16 cellular contexts compared by ENCODE assay signal in genomic region chr12:1822699-1823098, GRCh38. TPM values are rescaled to one million over a fixed set of nuclear protein-coding genes. Genes with fewer than 3 reads are reported as not detected.
DNase-seq lines count a peak whose midpoint lies in the region; ATAC-seq and TF ChIP-seq lines count a peak whose summit lies in the region.
"Had no signal": no experiment of that assay in that cellular context is flagged by ENCODE, and none has a peak within 500 bp of the region (broad histone marks: within the 10 kb centered on the region; RNA-seq: fewer than 3 reads in every experiment).

No MANE protein-coding gene starts in this region.

- H3K4me1 ChIP-seq in left ventricle myocardium inferior = peaks cover 6% of the 10 kb centered on the region
- peaks cover 25% of the 10 kb centered on the region for H3K4me1 ChIP-seq in neural progenitor cell
- H3K4me1 ChIP-seq: Caco-2 had no signal

- no peak overlapping the region for H3K4me2 ChIP-seq in neural progenitor cell

- H3K4me3 ChIP-seq in left ventricle myocardium inferior = no peak overlapping the region
- no peak overlapping the region for H3K4me3 ChIP-seq in WERI-Rb-1 (ENCODE audit: low read depth, low read length)
- peak overlapping the region in 51 of 59 donors; percentile 5 to 68 (median 53) for H3K4me3 ChIP-seq in dorsolateral prefrontal cortex
- H3K4me3 ChIP-seq in neural progenitor cell = no peak overlapping the region
- H3K4me3 ChIP-seq: GM23248 had no signal

- no peaks in the 10 kb centered on the region for H3K9me3 Mint-ChIP-seq in neural progenitor cell
- H3K9me3 Mint-ChIP-seq: CD8-positive, alpha-beta memory T cell had no signal

- H3K4me1 Mint-ChIP-seq in neural progenitor cell = peaks cover 26% of the 10 kb centered on the region

- intact Hi-C loops in Right ventricle myocardium inferior (cut with DNase I) (no loop called here), left ventricle myocardium inferior (cut with micrococcal nuclease) (no loop called here), dorsolateral prefrontal cortex (cut with DNase I) (no loop called here)

- no peak overlapping the region for H3K4me3 Mint-ChIP-seq in neural progenitor cell
- H3K4me3 Mint-ChIP-seq: CD4-positive, CD25-positive, alpha-beta regulatory T cell; CD8-positive, alpha-beta memory T cell had no signal

- no peaks in the 10 kb centered on the region for H3K79me2 ChIP-seq in neural progenitor cell (ENCODE audit: low read depth)

- H4K20me1 ChIP-seq in neural progenitor cell (ENCODE audit: low read depth) = no peaks in the 10 kb centered on the region

- no peak for TF ChIP-seq CTCF in left ventricle myocardium inferior (IDR thresholded peaks at IDR 0.05; ENCODE audit: borderline replicate concordance)
- TF ChIP-seq CTCF in WERI-Rb-1 (IDR thresholded peaks at IDR 0.05; ENCODE audit: low read depth, low read length) = no peak
- TF ChIP-seq CTCF in dorsolateral prefrontal cortex (IDR thresholded peaks at IDR 0.05 in 54 of 56, conservative IDR thresholded peaks at IDR 0.05 in 2 of 56; ENCODE audit: low read depth in 1 of 56, partially characterized antibody in 56 of 56) = no peak
- no peak for TF ChIP-seq CTCF in neural progenitor cell (IDR thresholded peaks at IDR 0.05)

- peaks cover 36% of the 10 kb centered on the region for H3K27me3 Mint-ChIP-seq in neural progenitor cell (ENCODE audit: insufficient read depth, low read depth)

- no peak for ATAC-seq in Right ventricle myocardium inferior

- H3K36me3 Mint-ChIP-seq in neural progenitor cell = no peaks in the 10 kb centered on the region
- H3K36me3 Mint-ChIP-seq: CD4-positive, CD25-positive, alpha-beta regulatory T cell; CD8-positive, alpha-beta memory T cell had no signal

- H3K9ac ChIP-seq in neural progenitor cell = no peak overlapping the region
- H3K9ac ChIP-seq: GM23248 had no signal

- H3K36me3 ChIP-seq in left ventricle myocardium inferior = no peaks in the 10 kb centered on the region
- no peaks in the 10 kb centered on the region for H3K36me3 ChIP-seq in WERI-Rb-1
- no peaks in the 10 kb centered on the region for H3K36me3 ChIP-seq in neural progenitor cell

- H3K27ac ChIP-seq in left ventricle myocardium inferior (replicated peaks) = no peak overlapping the region
- peak overlapping the region; percentile 38 for H3K27ac ChIP-seq in WERI-Rb-1
- H3K27ac ChIP-seq in dorsolateral prefrontal cortex = peak overlapping the region in 35 of 59 donors; percentile 0 to 88 (median 44)
- H3K27ac ChIP-seq in neural progenitor cell = no peak overlapping the region
- H3K27ac ChIP-seq: GM23248 had no signal

- H3K9me3 ChIP-seq in left ventricle myocardium inferior (replicated peaks) (no peaks in the 10 kb centered on the region), WERI-Rb-1 (ENCODE audit: severe bottlenecking) (no peaks in the 10 kb centered on the region), neural progenitor cell (ENCODE audit: low read depth) (no peaks in the 10 kb centered on the region)
- H3K9me3 ChIP-seq: Caco-2 had no signal

- peaks cover 89% of the 10 kb centered on the region for H3K27me3 ChIP-seq in left ventricle myocardium inferior (ENCODE audit: low read depth)
- no peaks in the 10 kb centered on the region for H3K27me3 ChIP-seq in WERI-Rb-1 (ENCODE audit: insufficient read depth, low read depth, severe bottlenecking)
- H3K27me3 ChIP-seq in dorsolateral prefrontal cortex = peaks cover 0 to 34% (median 8%) of the 10 kb centered on the region in 45 donors
- peaks cover 44% of the 10 kb centered on the region for H3K27me3 ChIP-seq in neural progenitor cell

- H2AFZ ChIP-seq in neural progenitor cell (replicated peaks) = no peak overlapping the region
- H2AFZ ChIP-seq: GM23248 had no signal

- H3F3A ChIP-seq in neural progenitor cell (ENCODE audit: low read depth) = no peaks in the 10 kb centered on the region

- DNase-seq in Right ventricle myocardium inferior (ENCODE audit: missing footprints) (peak; percentile 55), left ventricle myocardium inferior (no peak), WERI-Rb-1 (no peak), dorsolateral prefrontal cortex (no peak), neural progenitor cell (ENCODE audit: low spot score) (no peak), COLO829 (ENCODE audit: low spot score) (no peak), NOMO-1 treated with dmso at 0.1 percent for 144 hours (lab: John Stamatoyannopoulos, UW; ENCODE audit: unreplicated experiment) (no peak)
- no peak for DNase-seq in activated T-cell treated with anti-CD3 and anti-CD28 coated beads, Interleukin-2, amount 50 U/mL, for 1 hour
- DNase-seq: 8988T; C1 segment of cervical spinal cord; Caco-2; CD4-positive, CD25-positive, alpha-beta regulatory T cell; CD8-positive, alpha-beta memory T cell; GM23248; HCEC 1CT had no signal

- H3K27ac Mint-ChIP-seq in neural progenitor cell = peak overlapping the region; percentile 37
- H3K27ac Mint-ChIP-seq: CD4-positive, CD25-positive, alpha-beta regulatory T cell; CD8-positive, alpha-beta memory T cell had no signal

RNA-seq across cellular contexts. Expression of gene LRTM2, which starts 2.3 kb away (rescaled TPM):
- total RNA-seq in Right ventricle myocardium inferior = not detected
- not detected for total RNA-seq in left ventricle myocardium inferior
- 10 to 100 TPM in 119 of 120 experiments, 1 to 10 TPM in 1; 8.0 to 46.0 (median 27.9) TPM for total RNA-seq in dorsolateral prefrontal cortex
- total RNA-seq in neural progenitor cell (ENCODE audit: low replicate concordance) = 0.09 TPM in 1 of 2 replicates, not detected in the other
- total RNA-seq: A673; Caco-2; CD4-positive, CD25-positive, alpha-beta regulatory T cell; GM23248 had no signal

Comparison
In these comparisons a context has a peak if more than half of its experiments do, and no peak if none do; other contexts are left out.
1. H3K27ac ChIP-seq: peak in WERI-Rb-1 (single experiment) and dorsolateral prefrontal cortex (35 of 59); none in left ventricle myocardium inferior (single experiment) and neural progenitor cell (single experiment).
2. H3K4me3 ChIP-seq: peak in dorsolateral prefrontal cortex (51 of 59); none in left ventricle myocardium inferior (single experiment), WERI-Rb-1 (single experiment) and neural progenitor cell (single experiment).